Comparison of ENCODE assay signal across 12 cellular contexts in the genomic region with DNA sequence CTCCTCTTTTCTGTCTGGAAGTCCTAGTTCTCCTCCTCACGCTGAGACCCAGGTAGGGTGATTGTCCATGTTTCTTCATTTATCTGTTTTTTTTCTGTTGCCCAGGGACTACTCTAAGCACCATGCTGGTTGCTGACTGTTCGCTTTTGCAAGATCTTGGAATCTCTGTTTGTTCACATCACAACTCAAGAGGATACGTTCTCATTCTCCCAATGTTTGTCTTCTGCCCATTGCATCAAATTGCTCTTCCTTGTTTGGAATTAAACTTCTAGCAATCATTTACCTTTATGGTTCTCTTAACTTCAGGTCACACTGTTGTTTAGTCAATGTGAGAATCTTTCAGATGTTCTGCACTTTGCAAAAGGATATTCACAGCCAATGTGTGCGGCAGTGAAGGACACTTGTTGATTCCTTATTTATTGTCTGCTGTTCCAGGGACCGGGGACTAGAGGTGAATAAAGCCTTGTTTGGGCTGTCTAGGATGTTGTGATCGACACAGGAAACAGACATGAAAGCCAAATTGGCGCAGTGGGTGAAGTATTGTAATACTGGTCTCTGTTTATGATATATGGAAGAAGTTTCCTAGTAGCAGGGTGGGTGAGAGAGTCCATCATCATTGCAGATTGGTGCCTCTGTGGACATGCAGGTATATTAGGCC. TPM values are rescaled to one million over a fixed set of nuclear protein-coding genes. Genes with fewer than 3 reads are reported as not detected.
DNase-seq lines count a peak whose midpoint lies in the region; ATAC-seq and TF ChIP-seq lines count a peak whose summit lies in the region.
"Had no signal": no experiment of that assay in that cellular context is flagged by ENCODE, and none has a peak within 500 bp of the region (broad histone marks: within the 10 kb centered on the region; RNA-seq: fewer than 3 reads in every experiment).

No MANE protein-coding gene starts in this region.

- H3K4me3 ChIP-seq in GM23248 (no peak overlapping the region), hepatocyte (no peak overlapping the region)
- H3K4me3 ChIP-seq: SK-N-MC had no signal

- H3K4me1 ChIP-seq in GM23248 (ENCODE audit: insufficient read depth) (peaks cover 21% of the 10 kb centered on the region), hepatocyte (ENCODE audit: insufficient read depth) (peaks cover 32% of the 10 kb centered on the region)

- H3K4me3 Mint-ChIP-seq in CD4-positive, alpha-beta T cell = peak overlapping the region; percentile 40
- no peak overlapping the region for H3K4me3 Mint-ChIP-seq in stimulated activated effector memory CD8-positive, alpha-beta T cell treated with anti-CD3 and anti-CD28 coated beads, Interleukin-12 subunit alpha, Interleukin-12 subunit beta, amount 100 ng/mL, for 72 hours
- H3K4me3 Mint-ChIP-seq: activated CD4-positive, alpha-beta memory T cell treated with anti-CD3 and anti-CD28 coated beads for 36 hours had no signal

- intact Hi-C loops in CD4-positive, alpha-beta T cell (cut with DNase I, micrococcal nuclease) = no loop called here

- peaks cover 29% of the 10 kb centered on the region for H3F3A ChIP-seq in GM23248 (ENCODE audit: insufficient read depth)

- H3K36me3 Mint-ChIP-seq in CD4-positive, alpha-beta T cell (ENCODE audit: low read depth) = peaks cover 19% of the 10 kb centered on the region
- H3K36me3 Mint-ChIP-seq in stimulated activated effector memory CD8-positive, alpha-beta T cell treated with anti-CD3 and anti-CD28 coated beads, Interleukin-12 subunit alpha, Interleukin-12 subunit beta, amount 100 ng/mL, for 72 hours = no peaks in the 10 kb centered on the region

- peak overlapping the region; percentile 22 for H3K27ac Mint-ChIP-seq in CD4-positive, alpha-beta T cell
- H3K27ac Mint-ChIP-seq in stimulated activated effector memory CD8-positive, alpha-beta T cell treated with anti-CD3 and anti-CD28 coated beads, Interleukin-12 subunit alpha, Interleukin-12 subunit beta, amount 100 ng/mL, for 72 hours = peak overlapping the region; percentile 5
- H3K27ac Mint-ChIP-seq: activated CD4-positive, alpha-beta memory T cell treated with anti-CD3 and anti-CD28 coated beads for 36 hours had no signal

- no peak overlapping the region for H3K27ac ChIP-seq in CD4-positive, alpha-beta T cell (ENCODE audit: low read depth, low read length)
- H3K27ac ChIP-seq in GM23248 (peak overlapping the region; percentile 59; the same call in 1 of the 2 replicates), hepatocyte (peak overlapping the region; percentile 64)
- H3K27ac ChIP-seq: SK-N-MC had no signal

- H3K4me1 Mint-ChIP-seq in CD4-positive, alpha-beta T cell (ENCODE audit: low read depth) = peaks cover 56% of the 10 kb centered on the region
- H3K4me1 Mint-ChIP-seq in stimulated activated effector memory CD8-positive, alpha-beta T cell treated with anti-CD3 and anti-CD28 coated beads, Interleukin-12 subunit alpha, Interleukin-12 subunit beta, amount 100 ng/mL, for 72 hours = peaks cover 52% of the 10 kb centered on the region

- CTCF ChIA-PET in CD4-positive, alpha-beta T cell (lab: Charles Lee) = no interaction called here

- POLR2A ChIA-PET in CD4-positive, alpha-beta T cell (lab: Charles Lee) = no interaction called here

- H3K9ac ChIP-seq in GM23248 = no peak overlapping the region

- H3K27me3 Mint-ChIP-seq in CD4-positive, alpha-beta T cell = no peaks in the 10 kb centered on the region
- H3K27me3 Mint-ChIP-seq: activated CD4-positive, alpha-beta memory T cell treated with anti-CD3 and anti-CD28 coated beads for 36 hours had no signal

- H3K4me2 ChIP-seq in GM23248 (ENCODE audit: unreplicated experiment) (no peak overlapping the region), hepatocyte (peak overlapping the region; percentile 38)

- H3K79me2 ChIP-seq in GM23248 (ENCODE audit: insufficient read depth) = peaks cover 97% of the 10 kb centered on the region
- H3K79me2 ChIP-seq in hepatocyte = peaks cover 95% of the 10 kb centered on the region

- DNase-seq in CD4-positive, alpha-beta T cell = no peak
- DNase-seq in GM23248 (no peak), hepatocyte (ENCODE audit: low spot score) (no peak), SHP77 treated with DMSO at 0.1 percent for 48 hours (lab: John Stamatoyannopoulos, UW) (no peak), T1000 (lab: John Stamatoyannopoulos, UW) (no peak), DMS79 (lab: John Stamatoyannopoulos, UW) (no peak)
- DNase-seq in stimulated activated effector memory CD8-positive, alpha-beta T cell treated with anti-CD3 and anti-CD28 coated beads, Interleukin-12 subunit alpha, Interleukin-12 subunit beta, amount 100 ng/mL, for 72 hours (ENCODE audit: low spot score in 2 of 2) = no peak
- DNase-seq: activated CD4-positive, alpha-beta memory T cell treated with anti-CD3 and anti-CD28 coated beads for 36 hours; amygdala; NCI-H774; stimulated activated CD4-positive, alpha-beta T cell treated with anti-CD3 and anti-CD28 coated beads, Interleukin-4, amount 100 ng/mL, for 24 hours had no signal

- H3K9me2 ChIP-seq in GM23248 (ENCODE audit: insufficient read depth) (no peaks in the 10 kb centered on the region), hepatocyte (replicated peaks; ENCODE audit: insufficient read depth) (no peaks in the 10 kb centered on the region)

- TF ChIP-seq CTCF in CD4-positive, alpha-beta T cell (IDR thresholded peaks at IDR 0.05) = no peak
- TF ChIP-seq CTCF in hepatocyte (IDR thresholded peaks at IDR 0.05; ENCODE audit: poor library complexity) = no peak

- no peaks in the 10 kb centered on the region for H3K9me3 Mint-ChIP-seq in CD4-positive, alpha-beta T cell
- H3K9me3 Mint-ChIP-seq in stimulated activated effector memory CD8-positive, alpha-beta T cell treated with anti-CD3 and anti-CD28 coated beads, Interleukin-12 subunit alpha, Interleukin-12 subunit beta, amount 100 ng/mL, for 72 hours = no peaks in the 10 kb centered on the region
- H3K9me3 Mint-ChIP-seq: activated CD4-positive, alpha-beta memory T cell treated with anti-CD3 and anti-CD28 coated beads for 36 hours had no signal

- ATAC-seq in CD4-positive, alpha-beta T cell (ENCODE audit: poor library complexity) = peak; percentile 65
- peak; percentile 39 for ATAC-seq in stimulated activated effector memory CD8-positive, alpha-beta T cell treated with anti-CD3 and anti-CD28 coated beads, Interleukin-12 subunit alpha, Interleukin-12 subunit beta, amount 100 ng/mL, for 72 hours

- H2AFZ ChIP-seq in GM23248 (no peak overlapping the region), hepatocyte (no peak overlapping the region)

- H3K9me3 ChIP-seq in CD4-positive, alpha-beta T cell (ENCODE audit: control insufficient read depth, low read length) = no peaks in the 10 kb centered on the region
- no peaks in the 10 kb centered on the region for H3K9me3 ChIP-seq in GM23248 (ENCODE audit: low read depth)
- no peaks in the 10 kb centered on the region for H3K9me3 ChIP-seq in hepatocyte (ENCODE audit: low read depth)

- 96 to 97% methylated on average over 7 of the region's 7 CpGs for WGBS in GM23248 (ENCODE audit: low coverage in 1 of 2, low lambda C conversion rate in 2 of 2, missing lambda C conversion rate in 2 of 2), 2 experiments
- 82% methylated on average over 7 of the region's 7 CpGs for WGBS in hepatocyte (ENCODE audit: low lambda C conversion rate, missing lambda C conversion rate)

- H3K27me3 ChIP-seq in CD4-positive, alpha-beta T cell (ENCODE audit: control insufficient read depth, insufficient read depth, low read length) = no peaks in the 10 kb centered on the region
- H3K27me3 ChIP-seq in GM23248 (replicated peaks; ENCODE audit: insufficient read depth) = no peaks in the 10 kb centered on the region
- no peaks in the 10 kb centered on the region for H3K27me3 ChIP-seq in hepatocyte

- no peaks in the 10 kb centered on the region for H3K36me3 ChIP-seq in GM23248 (ENCODE audit: low read depth)
- H3K36me3 ChIP-seq in hepatocyte (replicated peaks; ENCODE audit: insufficient read depth, low read depth) = no peaks in the 10 kb centered on the region

- in situ Hi-C loops in GM23248 (cut with MboI) = no loop called here

- H4K20me1 ChIP-seq in GM23248 (ENCODE audit: insufficient read depth) (no peaks in the 10 kb centered on the region), hepatocyte (ENCODE audit: insufficient read depth, poor library complexity, severe bottlenecking) (peaks cover 35% of the 10 kb centered on the region)

RNA-seq across cellular contexts. Expression of a gene that starts 24.5 kb away (rescaled TPM):
- 10 to 100 TPM; 45.6 to 45.9 TPM for total RNA-seq in CD4-positive, alpha-beta T cell
- 42.8 and 47.8 TPM in 2 replicates for total RNA-seq in GM23248 (2014; rRNA removed; shearing (Covaris generic))
- polyA plus RNA-seq in GM23248 (2016; fragmentation: Nextera tagmentation; extraction: Ambion mirVana) (53.0 and 61.7 TPM in 2 replicates), hepatocyte (46.9 and 53.2 TPM in 2 replicates)
- 67.7 and 73.8 TPM in 2 replicates for total RNA-seq in hepatocyte
